11 cellular contexts compared by ENCODE assay signal in the genomic region with DNA sequence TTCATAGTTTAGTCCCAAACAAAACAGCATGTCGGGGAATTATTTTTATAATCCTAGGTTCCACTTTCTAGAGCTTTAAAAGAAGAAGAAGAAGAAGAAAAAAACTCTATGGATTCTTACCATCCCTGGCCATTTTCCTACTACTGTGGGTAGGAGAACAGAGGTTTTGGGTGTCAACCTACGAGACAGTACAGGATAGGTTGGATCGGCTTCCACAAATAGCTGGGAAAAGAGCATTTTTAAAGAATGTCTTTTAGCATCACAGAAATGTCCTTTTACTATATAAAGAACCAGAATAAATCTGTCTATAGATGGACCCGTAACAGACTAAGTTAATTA.
A peak's percentile ranks its signal among the peaks of the same experiment; 100 is the strongest.
DNase-seq lines count a peak whose midpoint lies in the region; ATAC-seq, FAIRE-seq and TF ChIP-seq lines count a peak whose summit lies in the region.
"Had no signal": no experiment of that assay in that cellular context is flagged by ENCODE, and none has a peak within 500 bp of the region (broad histone marks: within the 10 kb centered on the region; RNA-seq: fewer than 3 reads in every experiment).

No MANE protein-coding gene starts in this region.

- CTCF ChIA-PET in HepG2 (lab: Yijun Ruan, JAX; ENCODE audit: low intra/inter-chr PET ratio, low total read pairs), result no interaction called here

- peaks cover 0 to 11% (median under 1%) of the 10 kb centered on the region in 4 donors for H3K4me1 ChIP-seq in right lobe of liver
- H3K4me1 ChIP-seq in HepG2 (ENCODE audit: insufficient read depth, low read length), result peaks cover 5% of the 10 kb centered on the region
- H3K4me1 ChIP-seq in ascending aorta, result peaks cover 3 to 21% of the 10 kb centered on the region in 2 donors
- H3K4me1 ChIP-seq in aorta (ENCODE audit: control insufficient read depth in 1 of 2, insufficient read depth in 2 of 2, low read length in 2 of 2), result peaks cover 3 to 5% of the 10 kb centered on the region in 2 donors

- POLR2A ChIA-PET in HepG2 (lab: Yijun Ruan, JAX), result no interaction called here

- TF ChIP-seq CTCF in right lobe of liver (IDR thresholded peaks at IDR 0.05) (no peak), HepG2 (CRISPR knock-in tag; IDR thresholded peaks at IDR 0.05) (no peak), ascending aorta (IDR thresholded peaks at IDR 0.05) (no peak), natural killer cell (IDR thresholded peaks at IDR 0.05) (no peak)

- H3K36me3 ChIP-seq in right lobe of liver, result no peaks in the 10 kb centered on the region
- peaks cover 3 to 4% of the 10 kb centered on the region in 2 experiments; a peak in 4 of 5 replicates for H3K36me3 ChIP-seq in HepG2 (replicated peaks in 1 of 2; ENCODE audit: control insufficient read depth in 1 of 2, insufficient read depth in 2 of 2, low read length in 2 of 2)
- no peaks in the 10 kb centered on the region for H3K36me3 ChIP-seq in ascending aorta
- H3K36me3 ChIP-seq in aorta (ENCODE audit: control insufficient read depth in 1 of 2, insufficient read depth in 2 of 2, low read length in 1 of 2), result no peaks in the 10 kb centered on the region

- H3K36me3 Mint-ChIP-seq in natural killer cell, result no peaks in the 10 kb centered on the region

- no peak for DNase-seq in right lobe of liver
- DNase-seq in HepG2 (ENCODE audit: low spot score), result no peak
- DNase-seq in ascending aorta (ENCODE audit: low spot score in 2 of 2), result no peak
- DNase-seq in natural killer cell, result no peak
- DNase-seq in aorta, result no peak
- no peak for DNase-seq in stimulated activated CD4-positive, alpha-beta T cell treated with anti-CD3 and anti-CD28 coated beads, Interleukin-4, amount 100 ng/mL, for 4 hours
- no peak for DNase-seq in D341Med (ENCODE audit: low spot score)
- DNase-seq: cerebellar nuclear complex, NCI-H510A, posterior cingulate gyrus had no signal

- TF ChIP-seq EP300 in HepG2 (IDR thresholded peaks at IDR 0.05; ENCODE audit: low read depth in 2 of 2, low read length in 2 of 2) (no peak), HepG2 (CRISPR knock-in tag; IDR thresholded peaks at IDR 0.05; ENCODE audit: borderline replicate concordance) (no peak)

- H3K27ac ChIP-seq in right lobe of liver (peak overlapping the region in 2 of 3 donors; percentile 11 to 12), HepG2 (ENCODE audit: extremely low read length, insufficient read depth, low read length) (no peak overlapping the region), ascending aorta (peak overlapping the region; percentile 77 to 89), aorta (ENCODE audit: low read depth in 1 of 2, low read length in 2 of 2) (peak overlapping the region; percentile 90 to 96)

- H3K4me3 Mint-ChIP-seq in natural killer cell, result peak overlapping the region; percentile 88

- H3K27ac Mint-ChIP-seq in natural killer cell, result peak overlapping the region; percentile 93 to 95

- no peaks in the 10 kb centered on the region for H3K27me3 Mint-ChIP-seq in natural killer cell (ENCODE audit: low read depth in 2 of 2)

- H3K4me2 ChIP-seq in HepG2 (ENCODE audit: low read depth, low read length), result no peak overlapping the region

- TF ChIP-seq RAD21 in HepG2 (CRISPR knock-in tag; IDR thresholded peaks at IDR 0.05), result no peak

- H3K9me3 Mint-ChIP-seq in natural killer cell, result no peaks in the 10 kb centered on the region

- H3K27me3 ChIP-seq in right lobe of liver (no peaks in the 10 kb centered on the region), HepG2 (ENCODE audit: control insufficient read depth in 1 of 2, insufficient read depth in 2 of 2, low read length in 2 of 2) (no peaks in the 10 kb centered on the region), ascending aorta (no peaks in the 10 kb centered on the region), aorta (ENCODE audit: control insufficient read depth in 1 of 2, insufficient read depth in 2 of 2, low read length in 1 of 2) (no peaks in the 10 kb centered on the region)

- in situ Hi-C loops in HepG2 (cut with HindIII; ENCODE audit: extremely low pct_ligation_motif_present, low pct_unique_long_range_greater_than_20kb), result no loop called here

- no peaks in the 10 kb centered on the region for H3K9me3 ChIP-seq in right lobe of liver
- H3K9me3 ChIP-seq in HepG2 (ENCODE audit: low read length), result peaks cover 17% of the 10 kb centered on the region
- peaks cover 0 to 7% of the 10 kb centered on the region in 2 donors for H3K9me3 ChIP-seq in ascending aorta
- H3K9me3 ChIP-seq in aorta (ENCODE audit: control insufficient read depth, low read length), result peaks cover 3% of the 10 kb centered on the region

- no peak for ATAC-seq in right lobe of liver
- no peak for ATAC-seq in HepG2
- ATAC-seq in natural killer cell, result peak in 1 of 3 donors; percentile 15
- no peak for ATAC-seq in aorta (ENCODE audit: low FRiP score)
- ATAC-seq in HG02852 (IDR thresholded peaks at IDR 0.05; ENCODE audit: unreplicated experiment), result no peak

- FAIRE-seq in HepG2 (lab: Jason Lieb, UNC), result no peak

- no peak for TF ChIP-seq POLR2A in right lobe of liver (IDR thresholded peaks at IDR 0.05)
- TF ChIP-seq POLR2A in HepG2 (IDR thresholded peaks at IDR 0.05; ENCODE audit: insufficient read depth in 1 of 2, low read depth in 2 of 2, low read length in 2 of 2), result no peak

- no peak overlapping the region for H2AFZ ChIP-seq in HepG2 (ENCODE audit: low read length)

- 51% methylated on average over 4 of the region's 4 CpGs for WGBS in right lobe of liver (ENCODE audit: insufficient coverage, low coverage, low lambda C conversion rate, missing lambda C conversion rate)
- 97% methylated on average over 4 of the region's 4 CpGs for WGBS in HepG2 (ENCODE audit: low lambda C conversion rate)
- 21 to 24% methylated on average over 4 of the region's 4 CpGs for WGBS in aorta, 2 donors

- H3K79me2 ChIP-seq in HepG2 (ENCODE audit: insufficient read depth, low read length), result peaks cover 6% of the 10 kb centered on the region

- intact Hi-C loops in right lobe of liver (cut with DNase I) (no loop called here), HepG2 (cut with micrococcal nuclease; ENCODE audit: unreplicated experiment) (loop anchor here (5.0 kb wide), 2 partner anchors 489 to 544 kb away; no protein-coding TSS in a partner anchor), ascending aorta (cut with DNase I) (loop anchor here (5.0 kb wide), 3 partner anchors 64 to 539 kb away; partner anchors contain the start of gene RBMS1), natural killer cell (cut with micrococcal nuclease) (loop anchor here (1.0 to 2.0 kb wide), 2 partner anchors 22 to 34 kb away; no protein-coding TSS in a partner anchor), aorta (cut with DNase I) (loop anchor here in 1 of 2 donors (10.0 kb wide), 1 partner anchor 236 kb away; no protein-coding TSS in a partner anchor)

- no peaks in the 10 kb centered on the region for H4K20me1 ChIP-seq in HepG2 (ENCODE audit: insufficient read depth, low read length)

- no peak overlapping the region for H3K9ac ChIP-seq in HepG2 (ENCODE audit: insufficient read depth, low read depth, low read length)

- BruUV-seq in HepG2 (replicated peaks; lab: Mats Ljungman, UMichigan), result no TSS peak

- H3K4me3 ChIP-seq in right lobe of liver (no peak overlapping the region), HepG2 (replicated peaks in 1 of 3; ENCODE audit: insufficient read depth in 1 of 3, low read depth in 2 of 3, low read length in 3 of 3) (no peak overlapping the region), ascending aorta (peak overlapping the region; percentile 21 to 55), aorta (ENCODE audit: low read length in 2 of 2) (peak overlapping the region; percentile 15 to 48)

- peaks cover 37 to 40% of the 10 kb centered on the region in 2 donors for H3K4me1 Mint-ChIP-seq in natural killer cell

TF ChIP-seq in HepG2, 621 proteins besides CTCF, POLR2A, EP300 and RAD21 (continues in another document):
- TF ChIP-seq ZHX1 (CRISPR knock-in tag; IDR thresholded peaks at IDR 0.05; ENCODE audit: low read depth) (no peak), ZNF746 (CRISPR knock-in tag; IDR thresholded peaks at IDR 0.05) (no peak), ZZZ3 (CRISPR knock-in tag; IDR thresholded peaks at IDR 0.05; ENCODE audit: borderline replicate concordance) (no peak), NR2F1 (CRISPR knock-in tag; IDR thresholded peaks at IDR 0.05) (no peak), THAP11 (CRISPR knock-in tag; IDR thresholded peaks at IDR 0.05) (no peak), TBX3 (IDR thresholded peaks at IDR 0.05; ENCODE audit: borderline replicate concordance) (no peak), KDM6A (CRISPR knock-in tag; IDR thresholded peaks at IDR 0.05; ENCODE audit: low read depth) (no peak)

Comparison
In these comparisons a context has a peak if more than half of its experiments do, and no peak if none do; other contexts are left out.
1. intact Hi-C loops: an anchor here in HepG2 (5.0 kb wide), ascending aorta (5.0 kb wide) and natural killer cell (1.0 to 2.0 kb wide); none called in right lobe of liver.
2. H3K4me3 ChIP-seq: peak in ascending aorta (2 of 2) and aorta (2 of 2); none in right lobe of liver (0 of 3) and HepG2 (0 of 3).